In genomic region chr7:142939226-142939910, GRCh38 we compare ENCODE assay signal across 11 cellular contexts. TPM values are rescaled to one million over a fixed set of nuclear protein-coding genes. Genes with fewer than 3 reads are reported as not detected.
DNase-seq lines count a peak whose midpoint lies in the region; ATAC-seq and TF ChIP-seq lines count a peak whose summit lies in the region.
"Had no signal": no experiment of that assay in that cellular context is flagged by ENCODE, and none has a peak within 500 bp of the region (broad histone marks: within the 10 kb centered on the region; RNA-seq: fewer than 3 reads in every experiment).

LLCFC1 (plus strand) TSS chr7:142939484; CDS start chr7:142939622, 138 bp downstream.

- H3K4me3 ChIP-seq in DOHH2 (ENCODE audit: low read length) (no peak within 1 kb of the TSS), SK-N-SH (ENCODE audit: low read depth in 2 of 2, low read length in 1 of 2) (no peak within 1 kb of the TSS), left lung (no peak within 1 kb of the TSS)

- intact Hi-C loops in left lung (cut with DNase I): no loop called here
- intact Hi-C loops in left ventricle myocardium superior (cut with micrococcal nuclease): no loop called here

- ATAC-seq in left lung (peak; percentile 25), left ventricle myocardium superior (no peak)
- ATAC-seq: Panc1 had no signal

- no peaks in the 10 kb centered on the region for H3K9me3 ChIP-seq in DOHH2 (ENCODE audit: control insufficient read depth, insufficient read depth, low read length)
- no peaks in the 10 kb centered on the region for H3K9me3 ChIP-seq in SK-N-SH
- no peaks in the 10 kb centered on the region for H3K9me3 ChIP-seq in left lung

- H3K27me3 ChIP-seq in DOHH2 (ENCODE audit: control insufficient read depth, low read length) (0 out of 2 replicates have a peak, but pooled peaks cover 4% of the 10 kb centered on the region), SK-N-SH (ENCODE audit: insufficient read depth) (peaks cover 34% of the 10 kb centered on the region), left lung (no peaks in the 10 kb centered on the region)

- TF ChIP-seq RAD21 in SK-N-SH (IDR thresholded peaks at IDR 0.05; ENCODE audit: low read length): no peak

- WGBS in SK-N-SH (ENCODE audit: low lambda C conversion rate): 41% methylated on average over 10 of the region's 10 CpGs

- H3K4me1 ChIP-seq in DOHH2 (ENCODE audit: control insufficient read depth, low read length) (no peaks in the 10 kb centered on the region), SK-N-SH (ENCODE audit: control insufficient read depth in 1 of 2, insufficient read depth in 2 of 2, low read depth in 1 of 2, low read length in 1 of 2) (peaks cover 0 to 10% of the 10 kb centered on the region in 2 experiments; a peak in 2 of 4 replicates), left lung (no peaks in the 10 kb centered on the region)

- H3K79me2 ChIP-seq in DOHH2 (ENCODE audit: control insufficient read depth, low read length): no peaks in the 10 kb centered on the region
- H3K79me2 ChIP-seq in SK-N-SH (ENCODE audit: insufficient read depth): no peaks in the 10 kb centered on the region

- H2AFZ ChIP-seq in SK-N-SH (ENCODE audit: low read depth): no peak within 1 kb of the TSS

- H3K36me3 ChIP-seq in DOHH2 (ENCODE audit: control insufficient read depth, low read length) (no peaks in the 10 kb centered on the region), SK-N-SH (replicated peaks in 1 of 2; ENCODE audit: control insufficient read depth in 1 of 2, insufficient read depth in 2 of 2, low read length in 1 of 2) (no peaks in the 10 kb centered on the region), left lung (no peaks in the 10 kb centered on the region)

- no peak for TF ChIP-seq EP300 in SK-N-SH (IDR thresholded peaks at IDR 0.05; ENCODE audit: borderline replicate concordance in 1 of 2, low read depth in 1 of 2, low read length in 1 of 2)

- H3K9me2 ChIP-seq in DOHH2 (replicated peaks; ENCODE audit: control insufficient read depth, low read length) (no peaks in the 10 kb centered on the region), SK-N-SH (no peaks in the 10 kb centered on the region)

- H4K20me1 ChIP-seq in DOHH2 (ENCODE audit: control insufficient read depth, insufficient read depth, low read depth, low read length) (no peaks in the 10 kb centered on the region), SK-N-SH (ENCODE audit: insufficient read depth) (no peaks in the 10 kb centered on the region)

- POLR2A ChIA-PET in SK-N-SH (lab: Yijun Ruan, JAX): interaction anchor here (0.7 kb wide), 1 partner anchor 787 kb away, joined by 3 read pairs; no protein-coding TSS in a partner anchor

- TF ChIP-seq CTCF in DOHH2 (IDR thresholded peaks at IDR 0.05; ENCODE audit: low read depth, low read length, poor library complexity, severe bottlenecking): peak; percentile 81
- no peak for TF ChIP-seq CTCF in GM20000 (IDR thresholded peaks at IDR 0.05; ENCODE audit: extremely low read depth, missing control alignments)
- peak; percentile 33; the same call in 1 of the 2 replicates for TF ChIP-seq CTCF in SK-N-SH (IDR thresholded peaks at IDR 0.05)
- no peak for TF ChIP-seq CTCF in left lung (IDR thresholded peaks at IDR 0.05)

- H3K9ac ChIP-seq in SK-N-SH: no peak within 1 kb of the TSS

- CTCF ChIA-PET in SK-N-SH (lab: Yijun Ruan, JAX): interaction anchor here (0.6 to 1.0 kb wide), 2 partner anchors 12 to 573 kb away, joined by 3 read pairs; no protein-coding TSS in a partner anchor

- in situ Hi-C loops in G401 (cut with HindIII; ENCODE audit: low sequenced_read_pairs): no loop called here

- DNase-seq in GM20000 (ENCODE audit: low spot score) (peak; percentile 25), SK-N-SH (peak; percentile 33), left lung (no peak), NCI-H2081 treated with DMSO at 0.1 percent for 48 hours (lab: John Stamatoyannopoulos, UW) (no peak), NCI-H524 treated with DMSO at 0.1 percent for 48 hours (lab: John Stamatoyannopoulos, UW) (no peak), G401 (ENCODE audit: low spot score) (no peak), left ventricle myocardium superior (no peak)

- H3K4me2 ChIP-seq in DOHH2 (ENCODE audit: low read length) (no peak within 1 kb of the TSS), SK-N-SH (no peak within 1 kb of the TSS)

- H3F3A ChIP-seq in DOHH2 (ENCODE audit: control insufficient read depth, insufficient read depth): no peaks in the 10 kb centered on the region
- no peaks in the 10 kb centered on the region for H3F3A ChIP-seq in SK-N-SH (replicated peaks; ENCODE audit: insufficient read depth)

- H3K27ac ChIP-seq in DOHH2 (ENCODE audit: low read depth, low read length): no peak within 1 kb of the TSS
- H3K27ac ChIP-seq in SK-N-SH (ENCODE audit: low read depth in 2 of 2, low read length in 1 of 2): no peak within 1 kb of the TSS
- H3K27ac ChIP-seq in left lung: no peak within 1 kb of the TSS

TF ChIP-seq in SK-N-SH, 30 proteins besides CTCF, POLR2A, EP300 and RAD21:
- TF ChIP-seq NRF1 (IDR thresholded peaks at IDR 0.05; ENCODE audit: low read depth, low read length): no peak
- TF ChIP-seq FOXM1 (IDR thresholded peaks at IDR 0.05; ENCODE audit: low read depth): no peak
- TF ChIP-seq CHD2 (IDR thresholded peaks at IDR 0.05; ENCODE audit: low read length, partially characterized antibody): no peak
- no peak for TF ChIP-seq PBX3 (IDR thresholded peaks at IDR 0.05)
- no peak for TF ChIP-seq TAF1 (IDR thresholded peaks at IDR 0.05; ENCODE audit: borderline replicate concordance, low read depth, low read length)
- TF ChIP-seq MEF2A (IDR thresholded peaks at IDR 0.05; ENCODE audit: borderline replicate concordance, low read depth): no peak
- TF ChIP-seq GABPA (IDR thresholded peaks at IDR 0.05; ENCODE audit: low read depth): no peak

RNA-seq across cellular contexts. Expression of gene LLCFC1, which starts in this region (rescaled TPM):
- polyA plus RNA-seq in SK-N-SH (2012; rRNA removed): not detected in 2 replicates
- polyA plus RNA-seq in SK-N-SH (2012; cell fraction: cytosol; rRNA removed): not detected in 2 replicates
- not detected in 2 replicates for polyA plus RNA-seq in SK-N-SH (2012; cell fraction: nucleus; rRNA removed)
- total RNA-seq in left lung (under 1 TPM in 1 of 2 donors, not detected in 1; 0.37 TPM), left ventricle myocardium superior (not detected)
- not detected in 2 replicates for total RNA-seq in G401 (2014; rRNA removed; shearing (Covaris generic))
- total RNA-seq: Daoy, renal cortical epithelial cell had no signal

Comparison
In these comparisons a context has a peak if more than half of its experiments do, and no peak if none do; other contexts are left out.
1. Peak in DNase-seq in SK-N-SH; RNA of the gene not detected or under 1 TPM.
2. Peak in ATAC-seq in left lung; RNA of the gene not detected or under 1 TPM.
3. CTCF ChIP-seq: peak in DOHH2 (single experiment) and SK-N-SH (single experiment); none in GM20000 (single experiment) and left lung (0 of 2).